Comparison of ENCODE assay signal across 1 cellular context in genomic region chr2:43127941-43128561, GRCh38.
TF ChIP-seq lines count a peak whose summit lies in the region.

No MANE protein-coding gene starts in this region.

TF ChIP-seq in GM23338, 12 proteins besides CTCF, POLR2A, EP300 and RAD21 (continued from another document):
- no peak for TF ChIP-seq ZNF462 (CRISPR knock-in tag; IDR thresholded peaks at IDR 0.05)
- TF ChIP-seq ZNF331 (CRISPR knock-in tag; IDR thresholded peaks at IDR 0.05; ENCODE audit: low read depth): no peak
- TF ChIP-seq STAT1 (IDR thresholded peaks at IDR 0.05; ENCODE audit: unreplicated experiment): no peak
